ENCODE assay signal across 8 cellular contexts in the genomic region with DNA sequence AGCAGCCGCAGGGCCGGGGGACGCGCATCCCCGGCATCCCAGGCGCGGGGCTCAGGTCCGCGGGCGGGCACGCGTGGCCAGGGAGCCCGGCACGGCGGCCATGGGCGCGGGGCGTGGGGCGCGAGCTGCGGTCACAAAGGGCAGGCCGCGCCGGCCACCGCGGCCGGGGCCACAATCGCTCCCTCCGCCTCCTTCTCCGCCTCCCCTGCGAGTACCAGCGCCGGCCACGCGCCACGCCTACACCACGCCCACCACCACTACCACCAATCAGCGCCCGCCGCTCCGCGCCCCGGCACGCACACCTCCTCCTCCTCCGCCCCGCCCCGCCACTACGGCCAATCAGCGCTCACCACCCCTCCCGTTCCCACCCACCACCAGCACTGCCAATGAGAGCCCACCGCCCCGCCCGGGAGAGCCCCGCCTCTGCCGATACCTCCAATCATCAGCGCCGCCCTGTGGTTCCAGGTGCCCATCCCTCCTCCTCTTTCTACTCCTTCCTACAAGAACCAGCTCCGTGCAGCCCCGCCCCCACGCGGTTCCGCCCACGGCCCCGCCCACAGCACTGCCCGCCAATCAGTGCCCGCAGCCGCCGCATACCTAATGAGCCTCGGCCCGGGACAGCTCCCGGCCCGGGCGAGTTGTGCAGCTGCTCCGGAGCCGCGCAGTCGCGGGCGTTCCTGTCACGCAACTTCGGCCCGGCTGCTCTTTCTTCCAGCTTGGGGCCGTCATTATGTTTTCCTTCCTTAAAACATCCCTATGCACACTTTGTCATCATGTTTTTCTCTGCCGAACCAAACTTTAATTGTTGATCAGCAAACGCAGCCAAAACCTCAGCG. TPM values are rescaled to one million over a fixed set of nuclear protein-coding genes. Genes with fewer than 3 reads are reported as not detected.
DNase-seq lines count a peak whose midpoint lies in the region; ATAC-seq and TF ChIP-seq lines count a peak whose summit lies in the region.

Gene RPS6KA2 (minus strand): TSS at position 213 of the 836 bp plus-strand sequence. CDS start 232 bp downstream, outside the sequence.

- no peak for TF ChIP-seq CTCF in C4-2B (conservative IDR thresholded peaks at IDR 0.05)

- ATAC-seq in GM19351 (IDR thresholded peaks at IDR 0.05; ENCODE audit: unreplicated experiment) = peak; percentile 81
- ATAC-seq in HG03520 (IDR thresholded peaks at IDR 0.05; ENCODE audit: unreplicated experiment) = peak; percentile 83
- peak; percentile 88 for ATAC-seq in left lobe of liver

- H3K4me3 Mint-ChIP-seq in dendritic cell treated with granulocyte-macrophage colony-stimulating factor and Interleukin-4, amounts not matched to agents 40 ng/mL and 50 ng/mL, for 4 days = peak within 1 kb of the TSS; percentile 88

- DNase-seq in NCI-H526 treated with DMSO at 0.1 percent for 48 hours (lab: John Stamatoyannopoulos, UW) (peak; percentile 96), left lobe of liver (ENCODE audit: low spot score) (peak; percentile 100)
- peak; percentile 100 for DNase-seq in activated CD4-positive, alpha-beta T cell treated with anti-CD3 and anti-CD28 coated beads, Interleukin-2, amount 50 U/mL, for 24 hours (ENCODE audit: low read depth in 1 of 2, low spot score in 1 of 2)
- peak; percentile 99 to 100 for DNase-seq in stimulated activated CD4-positive, alpha-beta T cell treated with anti-CD3 and anti-CD28 coated beads, Interleukin-2, amount 100 ng/mL, for 24 hours

- peak within 1 kb of the TSS; percentile 94 for H3K27ac Mint-ChIP-seq in dendritic cell treated with granulocyte-macrophage colony-stimulating factor and Interleukin-4, amounts not matched to agents 40 ng/mL and 50 ng/mL, for 4 days

- H3K36me3 Mint-ChIP-seq in dendritic cell treated with granulocyte-macrophage colony-stimulating factor and Interleukin-4, amounts not matched to agents 40 ng/mL and 50 ng/mL, for 4 days (ENCODE audit: low read depth) = peaks cover 6% of the 10 kb centered on the region

- H3K27me3 Mint-ChIP-seq in dendritic cell treated with granulocyte-macrophage colony-stimulating factor and Interleukin-4, amounts not matched to agents 40 ng/mL and 50 ng/mL, for 4 days = peaks cover 52% of the 10 kb centered on the region

- no peaks in the 10 kb centered on the region for H3K9me3 Mint-ChIP-seq in dendritic cell treated with granulocyte-macrophage colony-stimulating factor and Interleukin-4, amounts not matched to agents 40 ng/mL and 50 ng/mL, for 4 days

- H3K27ac ChIP-seq in C4-2B = peak within 1 kb of the TSS; percentile 89

- H3K4me1 Mint-ChIP-seq in dendritic cell treated with granulocyte-macrophage colony-stimulating factor and Interleukin-4, amounts not matched to agents 40 ng/mL and 50 ng/mL, for 4 days (ENCODE audit: low read depth) = peaks cover 30% of the 10 kb centered on the region

- intact Hi-C loops in dendritic cell treated with granulocyte-macrophage colony-stimulating factor and Interleukin-4, amounts not matched to agents 40 ng/mL and 50 ng/mL, for 4 days (cut with micrococcal nuclease) = loop anchor here (2.0 to 10.0 kb wide), 4 partner anchors 138 to 378 kb away; partner anchors contain the start of gene RNASET2

RNA-seq across cellular contexts. Expression of gene RPS6KA2, which starts in this region (rescaled TPM):
- total RNA-seq in left lobe of liver = 12.4 TPM

Comparison
In these comparisons a context has a peak if more than half of its experiments do, and no peak if none do; other contexts are left out.
1. Peak in every context shown above with its lines: DNase-seq, ATAC-seq and H3K27ac ChIP-seq.